Comparison of ENCODE assay signal across 25 cellular contexts in the genomic region with DNA sequence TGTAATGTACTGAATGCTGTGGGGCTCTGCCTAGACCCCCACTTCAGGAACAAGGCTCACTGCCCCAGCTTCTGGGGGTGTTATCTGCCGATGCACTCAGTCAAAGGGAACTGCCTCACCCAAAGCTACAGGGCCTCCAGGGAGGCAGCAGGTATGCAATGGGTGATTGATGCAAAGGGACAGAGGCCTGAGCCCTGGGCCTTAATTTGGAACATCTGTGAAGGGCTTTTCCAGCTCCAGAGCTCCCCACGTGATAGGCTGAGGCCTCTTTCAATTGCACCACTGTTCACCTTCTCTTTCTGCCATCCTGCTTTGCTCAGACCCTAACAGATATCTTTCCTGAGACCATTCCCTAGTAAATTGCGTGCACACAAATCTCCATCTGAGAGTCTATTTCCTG.
"Had no signal": no experiment of that assay in that cellular context is flagged by ENCODE, and none has a peak within 500 bp of the region (broad histone marks: within the 10 kb centered on the region; RNA-seq: fewer than 3 reads in every experiment).

No MANE protein-coding gene starts in this region.

- H3K4me3 Mint-ChIP-seq: naive thymus-derived CD8-positive, alpha-beta T cell; nephron progenitor cell; neural progenitor cell; stimulated activated naive B cell treated with anti-CD40 and anti-IgM and Interleukin-4, amounts not matched to agents 10 μg/mL and 1 μg/mL and 100 μg/mL, for 72 hours had no signal

- H3K4me1 ChIP-seq: left lung, lower lobe of right lung, right atrium auricular region, right lobe of liver, stomach, upper lobe of left lung, vagina had no signal

- H3K4me1 Mint-ChIP-seq: naive thymus-derived CD8-positive, alpha-beta T cell; stimulated activated naive B cell treated with anti-CD40 and anti-IgM and Interleukin-4, amounts not matched to agents 10 μg/mL and 1 μg/mL and 100 μg/mL, for 72 hours had no signal

- H3K9me3 Mint-ChIP-seq: naive thymus-derived CD8-positive, alpha-beta T cell; nephron progenitor cell; stimulated activated naive B cell treated with anti-CD40 and anti-IgM and Interleukin-4, amounts not matched to agents 10 μg/mL and 1 μg/mL and 100 μg/mL, for 72 hours had no signal

- H3K36me3 ChIP-seq: left lung, lower lobe of right lung, neural progenitor cell, neutrophil, right atrium auricular region, right lobe of liver, stomach, thyroid gland, transverse colon, upper lobe of left lung, vagina had no signal

- H3K4me3 ChIP-seq: left lung, lower lobe of right lung, neural progenitor cell, right atrium auricular region, right lobe of liver, skin epidermis, stomach, testis, thyroid gland, transverse colon, upper lobe of left lung, vagina had no signal

- DNase-seq: left cardiac atrium; left lung; lower lobe of right lung; mammary epithelial cell; naive thymus-derived CD8-positive, alpha-beta T cell; nephron progenitor cell; occipital lobe; right lobe of liver; stimulated activated CD4-positive, alpha-beta T cell treated with anti-CD3 and anti-CD28 coated beads, Interleukin-12 subunit alpha, Interleukin-12 subunit beta, amount 100 ng/mL, for 4 hours; stimulated activated CD4-positive, alpha-beta T cell treated with anti-CD3 and anti-CD28 coated beads, Interleukin-15, amount 100 ng/mL, for 24 hours; stimulated activated CD4-positive, alpha-beta T cell treated with anti-CD3 and anti-CD28 coated beads, Interleukin-2, amount 100 ng/mL, for 24 hours; stimulated activated CD4-positive, alpha-beta T cell treated with anti-CD3 and anti-CD28 coated beads, Interleukin-4, amount 100 ng/mL, for 1 hour; stimulated activated naive B cell treated with anti-CD40 and anti-IgM and Interleukin-4, amounts not matched to agents 10 μg/mL and 1 μg/mL and 100 μg/mL, for 72 hours; stimulated activated naive CD8-positive, alpha-beta T cell treated with anti-CD3 and anti-CD28 coated beads, Interleukin-15, Interleukin-2, amounts not matched to agents 100 U/mL and 50 U/mL, for 24 hours; stomach; testis; thyroid gland; transverse colon; upper lobe of left lung had no signal

- H3K27me3 Mint-ChIP-seq: naive thymus-derived CD8-positive, alpha-beta T cell had no signal

- H3K9me3 ChIP-seq: left lung, lower lobe of right lung, neutrophil, right atrium auricular region, right lobe of liver, stomach, testis, thyroid gland, transverse colon, upper lobe of left lung, vagina had no signal

- H3K27me3 ChIP-seq: left lung, neural progenitor cell, right atrium auricular region, right lobe of liver, stomach, testis, thyroid gland, transverse colon, upper lobe of left lung, vagina had no signal

- H3K36me3 Mint-ChIP-seq: naive thymus-derived CD8-positive, alpha-beta T cell; neural progenitor cell; stimulated activated naive B cell treated with anti-CD40 and anti-IgM and Interleukin-4, amounts not matched to agents 10 μg/mL and 1 μg/mL and 100 μg/mL, for 72 hours had no signal

- H3K27ac Mint-ChIP-seq: nephron progenitor cell; neural progenitor cell; stimulated activated naive B cell treated with anti-CD40 and anti-IgM and Interleukin-4, amounts not matched to agents 10 μg/mL and 1 μg/mL and 100 μg/mL, for 72 hours had no signal

- H3K27ac ChIP-seq: left lung, neural progenitor cell, neutrophil, parathyroid adenoma, right atrium auricular region, right lobe of liver, skin epidermis, stomach, testis, transverse colon, vagina had no signal

- ATAC-seq: left cardiac atrium; naive thymus-derived CD8-positive, alpha-beta T cell; right lobe of liver; stimulated activated naive B cell treated with anti-CD40 and anti-IgM and Interleukin-4, amounts not matched to agents 10 μg/mL and 1 μg/mL and 100 μg/mL, for 72 hours; stimulated activated naive CD8-positive, alpha-beta T cell treated with anti-CD3 and anti-CD28 coated beads, Interleukin-15, Interleukin-2, amounts not matched to agents 100 U/mL and 50 U/mL, for 24 hours had no signal
